21 cellular contexts compared by ENCODE assay signal in genomic region chr3:176403531-176403930, GRCh38.
DNase-seq lines count a peak whose midpoint lies in the region; ATAC-seq and TF ChIP-seq lines count a peak whose summit lies in the region.
"Had no signal": no experiment of that assay in that cellular context is flagged by ENCODE, and none has a peak within 500 bp of the region (broad histone marks: within the 10 kb centered on the region; RNA-seq: fewer than 3 reads in every experiment).

No MANE protein-coding gene starts in this region.

- no TSS peak for BruUV-seq in PC-3 (replicated peaks; lab: Mats Ljungman, UMichigan)

- intact Hi-C loops in PC-3 (cut with micrococcal nuclease) = no loop called here

- H3K23ac ChIP-seq in trophoblast cell (ENCODE audit: low read length) = no peak overlapping the region

- POLR2A ChIA-PET in PC-3 (lab: Charles Lee; ENCODE audit: unreplicated experiment) = no interaction called here

- H2AK5ac ChIP-seq in trophoblast cell (ENCODE audit: low read length) = no peak overlapping the region

- H3K18ac ChIP-seq in trophoblast cell (ENCODE audit: low read length) = no peak overlapping the region

- H2BK12ac ChIP-seq in trophoblast cell (ENCODE audit: low read length) = no peak overlapping the region

- H4K20me1 ChIP-seq in PC-3 (ENCODE audit: low read length) = no peaks in the 10 kb centered on the region
- H4K20me1 ChIP-seq: BLaER1 had no signal

- H3K4me1 ChIP-seq in PC-3 (ENCODE audit: insufficient read depth, low read length) = no peaks in the 10 kb centered on the region
- H3K4me1 ChIP-seq in trophoblast cell (ENCODE audit: control insufficient read depth in 1 of 2, insufficient read depth in 2 of 2, low read length in 2 of 2) = no peaks in the 10 kb centered on the region
- H3K4me1 ChIP-seq: BLaER1, Caco-2 had no signal

- H3K9me3 ChIP-seq in PC-3 (ENCODE audit: low read length) = no peaks in the 10 kb centered on the region
- H3K9me3 ChIP-seq in trophoblast cell (ENCODE audit: insufficient read depth, low read depth, low read length) = no peaks in the 10 kb centered on the region
- H3K9me3 ChIP-seq: BLaER1, Caco-2 had no signal

- no peaks in the 10 kb centered on the region for H3K36me3 ChIP-seq in PC-3 (ENCODE audit: low read depth, low read length)
- H3K36me3 ChIP-seq in trophoblast cell (ENCODE audit: control insufficient read depth in 1 of 2, insufficient read depth in 2 of 2, low read length in 2 of 2) = no peaks in the 10 kb centered on the region
- H3K36me3 ChIP-seq: BLaER1 had no signal

- no peak overlapping the region for H2BK120ac ChIP-seq in trophoblast cell (ENCODE audit: insufficient read depth, low read length, poor library complexity)

- no peak overlapping the region for H3K9ac ChIP-seq in PC-3 (ENCODE audit: low read length)
- no peak overlapping the region for H3K9ac ChIP-seq in trophoblast cell (ENCODE audit: low read length)
- H3K9ac ChIP-seq: BLaER1 had no signal

- H4K8ac ChIP-seq in trophoblast cell (ENCODE audit: low read depth, low read length) = no peak overlapping the region

- CTCF ChIA-PET in PC-3 (lab: Charles Lee) = no interaction called here

- TF ChIP-seq CTCF in PC-3 (conservative IDR thresholded peaks at IDR 0.05; ENCODE audit: low read depth, low read length) = no peak

- no peaks in the 10 kb centered on the region for H3K9me2 ChIP-seq in PC-3 (replicated peaks; ENCODE audit: low read length)

- H4K12ac ChIP-seq in trophoblast cell (ENCODE audit: low read depth, low read length) = no peak overlapping the region

- no peaks in the 10 kb centered on the region for H3K79me2 ChIP-seq in PC-3 (ENCODE audit: low read length)
- no peaks in the 10 kb centered on the region for H3K79me2 ChIP-seq in trophoblast cell (ENCODE audit: control insufficient read depth, insufficient read depth, low read length, poor library complexity)

- no peaks in the 10 kb centered on the region for H3K79me1 ChIP-seq in trophoblast cell (ENCODE audit: low read length)

- no CpG with 5 or more reads among the region's 1 CpG for WGBS in trophoblast cell (ENCODE audit: extremely low coverage, insufficient coverage, insufficient read length)

- H3K4ac ChIP-seq in trophoblast cell (ENCODE audit: low read depth, low read length) = no peak overlapping the region

- H3F3A ChIP-seq in PC-3 (ENCODE audit: low read length, unreplicated experiment) = no peaks in the 10 kb centered on the region

- H3K27me3 ChIP-seq in PC-3 (ENCODE audit: low read length) (no peaks in the 10 kb centered on the region), trophoblast cell (ENCODE audit: insufficient read depth, low read length) (no peaks in the 10 kb centered on the region)
- H3K27me3 ChIP-seq: BLaER1 had no signal

- ATAC-seq in PC-3 = no peak
- no peak for ATAC-seq in HG02981 (IDR thresholded peaks at IDR 0.05; ENCODE audit: unreplicated experiment)
- ATAC-seq: CD8-positive, alpha-beta T cell; GM12878; GM23338; HCT116 had no signal

- no peak overlapping the region for H2BK5ac ChIP-seq in trophoblast cell (ENCODE audit: low read depth, low read length, poor library complexity)

- H3K27ac ChIP-seq in PC-3 (ENCODE audit: low read length) (no peak overlapping the region), trophoblast cell (ENCODE audit: low read depth, low read length) (no peak overlapping the region)
- H3K27ac ChIP-seq: 22Rv1, BLaER1, C4-2B had no signal

- H4K91ac ChIP-seq in trophoblast cell (ENCODE audit: low read depth, low read length) = no peak overlapping the region

- no peak overlapping the region for H3K14ac ChIP-seq in trophoblast cell (ENCODE audit: low read length)

- peak; percentile 34 for DNase-seq in SIG-M5 treated with dmso at 0.1 percent for 504 hours (lab: John Stamatoyannopoulos, UW; ENCODE audit: unreplicated experiment)
- no peak for DNase-seq in SIG-M5 (lab: John Stamatoyannopoulos, UW)
- DNase-seq in PC-3 = peak; percentile 16
- DNase-seq in trophoblast cell = peak; percentile 64 to 87
- no peak for DNase-seq in activated CD4-positive, alpha-beta T cell treated with anti-CD3 and anti-CD28 coated beads for 4 hours
- no peak for DNase-seq in activated T-cell treated with anti-CD3 and anti-CD28 coated beads, Interleukin-2, amount 50 U/mL, for 1 hour
- DNase-seq: Caco-2; CD4-positive, CD25-positive, alpha-beta regulatory T cell; CD8-positive, alpha-beta T cell; DMS153; DND-41; EL; GDM1; H9 had no signal

- H3K4me3 ChIP-seq in PC-3 (ENCODE audit: low read length) (no peak overlapping the region), trophoblast cell (ENCODE audit: low read depth, low read length) (no peak overlapping the region)
- H3K4me3 ChIP-seq: BLaER1, GM12878, GM23338 had no signal

- H2AFZ ChIP-seq in PC-3 (ENCODE audit: low read length) = no peak overlapping the region
- H2AFZ ChIP-seq in trophoblast cell (ENCODE audit: insufficient read depth, low read length, poor library complexity) = no peak overlapping the region
- H2AFZ ChIP-seq: GM23338 had no signal

- no peak overlapping the region for H3K4me2 ChIP-seq in PC-3 (ENCODE audit: low read length)
- no peak overlapping the region for H3K4me2 ChIP-seq in trophoblast cell (ENCODE audit: low read length)
- H3K4me2 ChIP-seq: BLaER1, GM23338 had no signal

Comparison
In these comparisons a context has a peak if more than half of its experiments do, and no peak if none do; other contexts are left out.
1. DNase-seq: peak in SIG-M5 treated with dmso at 0.1 percent for 504 hours (single experiment), PC-3 (single experiment) and trophoblast cell (2 of 2); none in SIG-M5 (single experiment), activated CD4-positive, alpha-beta T cell treated with anti-CD3 and anti-CD28 coated beads for 4 hours (0 of 2) and activated T-cell treated with anti-CD3 and anti-CD28 coated beads, Interleukin-2, amount 50 U/mL, for 1 hour (single experiment).